Comparison of ENCODE assay signal across 8 cellular contexts in genomic region chr11:65260756-65261590, GRCh38. TPM values are rescaled to one million over a fixed set of nuclear protein-coding genes. Genes with fewer than 3 reads are reported as not detected.
DNase-seq lines count a peak whose midpoint lies in the region; ATAC-seq and TF ChIP-seq lines count a peak whose summit lies in the region.

No MANE protein-coding gene starts in this region.

- DNase-seq in activated CD4-positive, alpha-beta memory T cell treated with anti-CD3 and anti-CD28 coated beads, Interleukin-2, amount 10 ng/mL, durations not matched to agents 7 days and 5 days: no peak
- DNase-seq in activated CD4-positive, CD25-positive, alpha-beta regulatory T cell (lab: John Stamatoyannopoulos, UW): no peak
- DNase-seq in DMS153 (lab: John Stamatoyannopoulos, UW): no peak

- no peak for TF ChIP-seq CTCF in HEK293 (tag by site-specific recombination; IDR thresholded peaks at IDR 0.05)

- no peaks in the 10 kb centered on the region for H3K9me3 Mint-ChIP-seq in activated CD4-positive, alpha-beta memory T cell treated with anti-CD3 and anti-CD28 coated beads, Interleukin-2, amount 10 ng/mL, durations not matched to agents 7 days and 5 days

- H3K9me3 ChIP-seq in BLaER1 treated with 17β-estradiol and CSF1 and Interleukin-3, amounts not matched to agents 10 nM and 100 nM (replicated peaks in 1 of 11): no peaks in the 10 kb centered on the region
- H3K9me3 ChIP-seq in HEK293 (ENCODE audit: control insufficient read depth, insufficient read depth, low read depth, low read length): no peaks in the 10 kb centered on the region
- no peaks in the 10 kb centered on the region for H3K9me3 ChIP-seq in iPS-18a (ENCODE audit: control insufficient read depth, low read depth, low read length)
- H3K9me3 ChIP-seq in subcutaneous abdominal adipose tissue (ENCODE audit: control insufficient read depth in 5 of 5, low read length in 5 of 5): no peaks in the 10 kb centered on the region

- ATAC-seq in GM21737 (IDR thresholded peaks at IDR 0.05; ENCODE audit: unreplicated experiment): no peak

- peak overlapping the region; percentile 75 to 91 (median 84) for H3K4me3 ChIP-seq in BLaER1 treated with 17β-estradiol and CSF1 and Interleukin-3, amounts not matched to agents 10 nM and 100 nM
- peak overlapping the region; percentile 54 for H3K4me3 ChIP-seq in HEK293 (ENCODE audit: low read depth, low read length)
- H3K4me3 ChIP-seq in iPS-18a (ENCODE audit: low read length): peak overlapping the region; percentile 98
- peak overlapping the region; percentile 70 to 94 (median 88) for H3K4me3 ChIP-seq in subcutaneous abdominal adipose tissue (ENCODE audit: low read depth in 1 of 5, low read length in 5 of 5)

- peak overlapping the region; percentile 95 for H3K4me3 Mint-ChIP-seq in activated CD4-positive, alpha-beta memory T cell treated with anti-CD3 and anti-CD28 coated beads, Interleukin-2, amount 10 ng/mL, durations not matched to agents 7 days and 5 days

- peak overlapping the region; percentile 72 to 96 (median 92) for H3K27ac ChIP-seq in BLaER1 treated with 17β-estradiol and CSF1 and Interleukin-3, amounts not matched to agents 10 nM and 100 nM
- H3K27ac ChIP-seq in HEK293 (ENCODE audit: extremely low read depth, low read depth, low read length) (peak overlapping the region; percentile 62), iPS-18a (ENCODE audit: low read length) (peak overlapping the region; percentile 3), subcutaneous abdominal adipose tissue (ENCODE audit: low read depth, low read length) (peak overlapping the region; percentile 90)

- peak overlapping the region; percentile 80 to 96 (median 94) for H3K9ac ChIP-seq in BLaER1 treated with 17β-estradiol and CSF1 and Interleukin-3, amounts not matched to agents 10 nM and 100 nM
- H3K9ac ChIP-seq in iPS-18a (ENCODE audit: low read length) (peak overlapping the region; percentile 93), subcutaneous abdominal adipose tissue (ENCODE audit: low read length in 5 of 5) (peak overlapping the region; percentile 69 to 89 (median 71))

- peak overlapping the region; percentile 82 to 96 (median 92) for H3K4me2 ChIP-seq in BLaER1 treated with 17β-estradiol and CSF1 and Interleukin-3, amounts not matched to agents 10 nM and 100 nM

- H3K27me3 Mint-ChIP-seq in activated CD4-positive, alpha-beta memory T cell treated with anti-CD3 and anti-CD28 coated beads, Interleukin-2, amount 10 ng/mL, durations not matched to agents 7 days and 5 days: no peaks in the 10 kb centered on the region

- H3K4me1 Mint-ChIP-seq in activated CD4-positive, alpha-beta memory T cell treated with anti-CD3 and anti-CD28 coated beads, Interleukin-2, amount 10 ng/mL, durations not matched to agents 7 days and 5 days: peaks cover 55% of the 10 kb centered on the region

- H3K4me1 ChIP-seq in BLaER1 treated with 17β-estradiol and CSF1 and Interleukin-3, amounts not matched to agents 10 nM and 100 nM: peaks cover 23 to 48% (median 39%) of the 10 kb centered on the region in 10 experiments
- H3K4me1 ChIP-seq in HEK293 (ENCODE audit: control insufficient read depth, insufficient read depth, low read length) (no peaks in the 10 kb centered on the region), iPS-18a (ENCODE audit: control insufficient read depth, low read depth, low read length) (peaks cover 4% of the 10 kb centered on the region), subcutaneous abdominal adipose tissue (ENCODE audit: control insufficient read depth in 5 of 5, insufficient read depth in 5 of 5, low read length in 5 of 5) (peaks cover 8 to 21% (median 17%) of the 10 kb centered on the region in 5 donors)

- H4K20me1 ChIP-seq in BLaER1 treated with 17β-estradiol and CSF1 and Interleukin-3, amounts not matched to agents 10 nM and 100 nM: peaks cover 0 to 5% (median 0%) of the 10 kb centered on the region in 11 experiments; a peak in 2 of 22 replicates

- H3K36me3 Mint-ChIP-seq in activated CD4-positive, alpha-beta memory T cell treated with anti-CD3 and anti-CD28 coated beads, Interleukin-2, amount 10 ng/mL, durations not matched to agents 7 days and 5 days (ENCODE audit: low read depth): peaks cover 26% of the 10 kb centered on the region

- H3K27ac Mint-ChIP-seq in activated CD4-positive, alpha-beta memory T cell treated with anti-CD3 and anti-CD28 coated beads, Interleukin-2, amount 10 ng/mL, durations not matched to agents 7 days and 5 days: peak overlapping the region; percentile 92

- H3K36me3 ChIP-seq in BLaER1 treated with 17β-estradiol and CSF1 and Interleukin-3, amounts not matched to agents 10 nM and 100 nM: peaks cover 0 to 23% (median 16%) of the 10 kb centered on the region in 11 experiments; a peak in 12 of 22 replicates
- peaks cover 0 to 22% of the 10 kb centered on the region in 2 experiments; a peak in 2 of 3 replicates for H3K36me3 ChIP-seq in HEK293 (ENCODE audit: control insufficient read depth in 2 of 2, insufficient read depth in 1 of 2, low read length in 2 of 2)
- peaks cover 4% of the 10 kb centered on the region for H3K36me3 ChIP-seq in iPS-18a (ENCODE audit: control insufficient read depth, low read depth, low read length)
- no peaks in the 10 kb centered on the region for H3K36me3 ChIP-seq in subcutaneous abdominal adipose tissue (ENCODE audit: control insufficient read depth in 5 of 5, insufficient read depth in 5 of 5, low read length in 5 of 5)

- POLR2A ChIA-PET in HEK293 (lab: Yijun Ruan, JAX): interaction anchor here (0.9 to 2.2 kb wide), 32 partner anchors 8 to 482 kb away, joined by 3 to 28 read pairs (median 4); partner anchors contain the start of genes CAPN1, CDC42EP2, DPF2 and FAU
- POLR2A ChIA-PET in activated CD4-positive, alpha-beta memory T cell treated with anti-CD3 and anti-CD28 coated beads, Interleukin-2, amount 10 ng/mL, durations not matched to agents 7 days and 5 days (lab: Charles Lee): interaction anchor here (0.7 to 3.0 kb wide), 45 partner anchors 9 to 517 kb away, joined by 3 to 39 read pairs (median 5); partner anchors contain the start of genes CAPN1, CDC42EP2, CDCA5 and DPF2

- H3K27me3 ChIP-seq in BLaER1 treated with 17β-estradiol and CSF1 and Interleukin-3, amounts not matched to agents 10 nM and 100 nM: no peaks in the 10 kb centered on the region
- no peaks in the 10 kb centered on the region for H3K27me3 ChIP-seq in iPS-18a (ENCODE audit: control insufficient read depth, insufficient read depth, low read length)
- no peaks in the 10 kb centered on the region for H3K27me3 ChIP-seq in subcutaneous abdominal adipose tissue (ENCODE audit: control insufficient read depth in 5 of 5, insufficient read depth in 4 of 5, low read length in 5 of 5)

- CTCF ChIA-PET in HEK293 (lab: Yijun Ruan, JAX): interaction anchor here (0.6 to 2.3 kb wide), 4 partner anchors 13 to 69 kb away, joined by 4 to 15 read pairs (median 7); no protein-coding TSS in a partner anchor
- CTCF ChIA-PET in activated CD4-positive, alpha-beta memory T cell treated with anti-CD3 and anti-CD28 coated beads, Interleukin-2, amount 10 ng/mL, durations not matched to agents 7 days and 5 days (lab: Charles Lee): interaction anchor here (0.9 to 2.3 kb wide), 11 partner anchors 11 to 247 kb away, joined by 3 to 24 read pairs (median 6); partner anchors contain the start of genes CDC42EP2, DPF2, FAU and MRPL49

TF ChIP-seq in HEK293, 187 proteins besides CTCF, POLR2A, EP300 and RAD21 (continues in another document):
- TF ChIP-seq ZBTB6 (tag by site-specific recombination; IDR thresholded peaks at IDR 0.05) (no peak), ZBTB21 (tag by site-specific recombination; IDR thresholded peaks at IDR 0.05) (no peak), ZNF501 (tag by site-specific recombination; IDR thresholded peaks at IDR 0.05) (no peak), ZNF664 (tag by site-specific recombination; IDR thresholded peaks at IDR 0.05) (no peak), ZNF48 (tag by site-specific recombination; IDR thresholded peaks at IDR 0.05) (no peak), MYNN (tag by site-specific recombination; IDR thresholded peaks at IDR 0.05; ENCODE audit: borderline replicate concordance) (no peak), WT1 (tag by site-specific recombination; IDR thresholded peaks at IDR 0.05) (0 out of 2 replicates have a peak, but pooled peaks have one; percentile 7), SCRT2 (tag by site-specific recombination; IDR thresholded peaks at IDR 0.05) (0 out of 2 replicates have a peak, but pooled peaks have one; percentile 25), ZSCAN4 (tag by site-specific recombination; IDR thresholded peaks at IDR 0.05) (no peak), ZNF791 (tag by site-specific recombination; IDR thresholded peaks at IDR 0.05) (no peak), OVOL3 (tag by site-specific recombination; IDR thresholded peaks at IDR 0.05) (no peak)

RNA-seq across cellular contexts. Expression of gene POLA2, which starts 0.8 kb away (rescaled TPM):
- total RNA-seq in activated CD4-positive, alpha-beta memory T cell treated with anti-CD3 and anti-CD28 coated beads, Interleukin-2, amount 10 ng/mL, durations not matched to agents 7 days and 5 days: 10 to 100 TPM; 42.0 to 51.1 TPM

RNA-seq across cellular contexts. Expression of gene CDC42EP2, which starts 53.7 kb away (rescaled TPM):
- total RNA-seq in activated CD4-positive, alpha-beta memory T cell treated with anti-CD3 and anti-CD28 coated beads, Interleukin-2, amount 10 ng/mL, durations not matched to agents 7 days and 5 days: under 1 TPM; 0.38 to 0.70 TPM

Comparison
In these comparisons a context has a peak if more than half of its experiments do, and no peak if none do; other contexts are left out.
1. H3K27ac ChIP-seq: peak in every context shown above with its lines; median percentile 92 in BLaER1 treated with 17β-estradiol and CSF1 and Interleukin-3, amounts not matched to agents 10 nM and 100 nM; 90 in subcutaneous abdominal adipose tissue; 62 in HEK293; 3 in iPS-18a.